ENCODE assay signal across 10 cellular contexts in genomic region chr20:63635431-63636141, GRCh38. TPM values are rescaled to one million over a fixed set of nuclear protein-coding genes. Genes with fewer than 3 reads are reported as not detected.
DNase-seq lines count a peak whose midpoint lies in the region; ATAC-seq, FAIRE-seq and TF ChIP-seq lines count a peak whose summit lies in the region.
"Had no signal": no experiment of that assay in that cellular context is flagged by ENCODE, and none has a peak within 500 bp of the region (broad histone marks: within the 10 kb centered on the region; RNA-seq: fewer than 3 reads in every experiment).

No MANE protein-coding gene starts in this region.

- in situ Hi-C loops in transverse colon (cut with MboI; ENCODE audit: low pct_ligation_motif_present in 1 of 4, low pct_unique_long_range_greater_than_20kb in 1 of 4, low sequenced_read_pairs in 3 of 4): loop anchor here in 1 of 4 donors (25.0 kb wide), 1 partner anchor 98 kb away; the partner anchor contains the start of genes PTK6 and SRMS

- H3K27ac ChIP-seq in kidney (ENCODE audit: low read depth in 2 of 2, low read length in 2 of 2): no peak overlapping the region
- H3K27ac ChIP-seq in transverse colon: peak overlapping the region; percentile 49 to 78 (median 55)
- H3K27ac ChIP-seq: 22Rv1 had no signal

- no peak overlapping the region for H3K4me3 ChIP-seq in kidney (ENCODE audit: low read length in 2 of 2)
- no peak overlapping the region for H3K4me3 ChIP-seq in transverse colon
- H3K4me3 ChIP-seq: body of pancreas had no signal

- H3K27me3 Mint-ChIP-seq in activated CD4-positive, alpha-beta T cell treated with anti-CD3 and anti-CD28 coated beads, Interleukin-2, amount 10 ng/mL, durations not matched to agents 7 days and 5 days: no peaks in the 10 kb centered on the region

- H3K9me3 ChIP-seq in kidney (ENCODE audit: control insufficient read depth in 1 of 2, low read length in 2 of 2): no peaks in the 10 kb centered on the region
- no peaks in the 10 kb centered on the region for H3K9me3 ChIP-seq in transverse colon
- H3K9me3 ChIP-seq: body of pancreas had no signal

- peaks cover 25% of the 10 kb centered on the region for H3K36me3 Mint-ChIP-seq in activated CD4-positive, alpha-beta T cell treated with anti-CD3 and anti-CD28 coated beads, Interleukin-2, amount 10 ng/mL, durations not matched to agents 7 days and 5 days (ENCODE audit: low read depth)

- ATAC-seq in GM19467 (IDR thresholded peaks at IDR 0.05; ENCODE audit: unreplicated experiment) (no peak), GM21529 (IDR thresholded peaks at IDR 0.05; ENCODE audit: unreplicated experiment) (no peak)
- ATAC-seq: body of pancreas had no signal

- WGBS in transverse colon (ENCODE audit: low coverage in 1 of 2), 2 donors: 72% methylated on average over 15 of the region's 15 CpGs; no CpG with 5 or more reads in 1 of the 2 donors

- DNase-seq in NK-92 treated with Interleukin-12 subunit alpha and Interleukin-12 subunit beta, amount 100 ng/mL, for 24 hours (lab: John Stamatoyannopoulos, UW): peak; percentile 72
- no peak for DNase-seq in NK-92 (lab: John Stamatoyannopoulos, UW; ENCODE audit: unreplicated experiment)
- peak; percentile 87 for DNase-seq in activated CD4-positive, alpha-beta T cell treated with anti-CD3 and anti-CD28 coated beads, Interleukin-2, amount 10 ng/mL, durations not matched to agents 7 days and 5 days
- DNase-seq in kidney: peak; percentile 79
- peak; percentile 59 for DNase-seq in transverse colon
- DNase-seq in T1000 (lab: John Stamatoyannopoulos, UW): no peak

- POLR2A ChIA-PET in activated CD4-positive, alpha-beta T cell treated with anti-CD3 and anti-CD28 coated beads, Interleukin-2, amount 10 ng/mL, durations not matched to agents 7 days and 5 days (lab: Charles Lee): interaction anchor here (0.6 kb wide), 2 partner anchors 9 to 10 kb away, joined by 3 to 4 read pairs; partner anchors contain the start of gene GMEB2

- H3K27ac Mint-ChIP-seq in activated CD4-positive, alpha-beta T cell treated with anti-CD3 and anti-CD28 coated beads, Interleukin-2, amount 10 ng/mL, durations not matched to agents 7 days and 5 days: peak overlapping the region; percentile 98

- peak overlapping the region; percentile 62 for H3K4me3 Mint-ChIP-seq in activated CD4-positive, alpha-beta T cell treated with anti-CD3 and anti-CD28 coated beads, Interleukin-2, amount 10 ng/mL, durations not matched to agents 7 days and 5 days

- H3K4me1 Mint-ChIP-seq in activated CD4-positive, alpha-beta T cell treated with anti-CD3 and anti-CD28 coated beads, Interleukin-2, amount 10 ng/mL, durations not matched to agents 7 days and 5 days: peaks cover 63% of the 10 kb centered on the region

- TF ChIP-seq EP300 in transverse colon (IDR thresholded peaks at IDR 0.05; ENCODE audit: low read depth): no peak

- H3K36me3 ChIP-seq in kidney (ENCODE audit: control insufficient read depth in 1 of 2, insufficient read depth in 2 of 2, low read length in 2 of 2): no peaks in the 10 kb centered on the region
- H3K36me3 ChIP-seq in transverse colon: no peaks in the 10 kb centered on the region

- H3K4me1 ChIP-seq in kidney (ENCODE audit: control insufficient read depth in 1 of 2, insufficient read depth in 1 of 2, low read depth in 1 of 2, low read length in 2 of 2) (no peaks in the 10 kb centered on the region), transverse colon (peaks cover 0 to 5% (median 0%) of the 10 kb centered on the region in 4 donors)
- H3K4me1 ChIP-seq: body of pancreas had no signal

- FAIRE-seq in kidney (lab: Jason Lieb, UNC): no peak

- intact Hi-C loops in kidney (cut with DNase I): no loop called here
- intact Hi-C loops in transverse colon (cut with DNase I; ENCODE audit: low total_unique reads): no loop called here

- TF ChIP-seq CTCF in kidney (IDR thresholded peaks at IDR 0.05; ENCODE audit: borderline replicate concordance, extremely low read depth, insufficient read depth) (no peak), transverse colon (IDR thresholded peaks at IDR 0.05) (no peak)

- CTCF ChIA-PET in activated CD4-positive, alpha-beta T cell treated with anti-CD3 and anti-CD28 coated beads, Interleukin-2, amount 10 ng/mL, durations not matched to agents 7 days and 5 days (lab: Charles Lee): interaction anchor here (0.8 to 1.9 kb wide), 3 partner anchors 33 to 98 kb away, joined by 3 to 7 read pairs (median 6); partner anchors contain the start of gene PTK6

- no peak for TF ChIP-seq POLR2A in transverse colon (IDR thresholded peaks at IDR 0.05)

- no peaks in the 10 kb centered on the region for H3K9me3 Mint-ChIP-seq in activated CD4-positive, alpha-beta T cell treated with anti-CD3 and anti-CD28 coated beads, Interleukin-2, amount 10 ng/mL, durations not matched to agents 7 days and 5 days

- no peak overlapping the region for H3K9ac ChIP-seq in kidney (ENCODE audit: low read length in 2 of 2)

- no peaks in the 10 kb centered on the region for H3K27me3 ChIP-seq in transverse colon
- H3K27me3 ChIP-seq: body of pancreas had no signal

RNA-seq across cellular contexts. Expression of gene GMEB2, which starts 8.7 kb away (rescaled TPM):
- 10 to 100 TPM; 20.0 to 20.5 TPM for total RNA-seq in activated CD4-positive, alpha-beta T cell treated with anti-CD3 and anti-CD28 coated beads, Interleukin-2, amount 10 ng/mL, durations not matched to agents 7 days and 5 days
- total RNA-seq in kidney (13.4 TPM), transverse colon (10 to 100 TPM in 3 of 4 donors, 1 to 10 TPM in 1; 9.0 to 20.3 (median 13.5) TPM)
- polyA plus RNA-seq in kidney (ENCODE audit: insufficient read depth, low read depth, low replicate concordance): 6.1 TPM

RNA-seq across cellular contexts. Expression of gene STMN3, which starts 17.6 kb away (rescaled TPM):
- 10 to 100 TPM; 49.4 to 54.4 TPM for total RNA-seq in activated CD4-positive, alpha-beta T cell treated with anti-CD3 and anti-CD28 coated beads, Interleukin-2, amount 10 ng/mL, durations not matched to agents 7 days and 5 days
- 84.9 TPM for total RNA-seq in kidney
- 20.6 TPM for polyA plus RNA-seq in kidney (ENCODE audit: insufficient read depth, low read depth, low replicate concordance)
- total RNA-seq in transverse colon: 1 to 10 TPM in 3 of 4 donors, under 1 TPM in 1; 0.75 to 7.1 (median 4.4) TPM

RNA-seq across cellular contexts. Expression of gene RTEL1, which starts 22.5 kb away (rescaled TPM):
- total RNA-seq in activated CD4-positive, alpha-beta T cell treated with anti-CD3 and anti-CD28 coated beads, Interleukin-2, amount 10 ng/mL, durations not matched to agents 7 days and 5 days: 10 to 100 TPM; 53.3 to 58.9 TPM
- total RNA-seq in kidney (37.7 TPM), transverse colon (10 to 100 TPM; 18.8 to 84.9 (median 24.1) TPM)
- 5.3 TPM for polyA plus RNA-seq in kidney (ENCODE audit: insufficient read depth, low read depth, low replicate concordance)

Comparison
In these comparisons a context has a peak if more than half of its experiments do, and no peak if none do; other contexts are left out.
1. DNase-seq: peak in NK-92 treated with Interleukin-12 subunit alpha and Interleukin-12 subunit beta, amount 100 ng/mL, for 24 hours (single experiment), activated CD4-positive, alpha-beta T cell treated with anti-CD3 and anti-CD28 coated beads, Interleukin-2, amount 10 ng/mL, durations not matched to agents 7 days and 5 days (single experiment), kidney (single experiment) and transverse colon (single experiment); none in NK-92 (single experiment) and T1000 (single experiment).
2. H3K27ac ChIP-seq: peak in transverse colon (4 of 4); none in kidney (0 of 2).
3. RNA of gene STMN3, which starts 17.6 kb away (total RNA-seq): 84.9 TPM in kidney (single experiment) and 49.4 to 54.4 TPM in activated CD4-positive, alpha-beta T cell treated with anti-CD3 and anti-CD28 coated beads, Interleukin-2, amount 10 ng/mL, durations not matched to agents 7 days and 5 days; 0.75 to 7.1 TPM in transverse colon; every median in the first group is over 4 times any median in the second.